Comparison of ENCODE assay signal across 21 cellular contexts in the genomic region with DNA sequence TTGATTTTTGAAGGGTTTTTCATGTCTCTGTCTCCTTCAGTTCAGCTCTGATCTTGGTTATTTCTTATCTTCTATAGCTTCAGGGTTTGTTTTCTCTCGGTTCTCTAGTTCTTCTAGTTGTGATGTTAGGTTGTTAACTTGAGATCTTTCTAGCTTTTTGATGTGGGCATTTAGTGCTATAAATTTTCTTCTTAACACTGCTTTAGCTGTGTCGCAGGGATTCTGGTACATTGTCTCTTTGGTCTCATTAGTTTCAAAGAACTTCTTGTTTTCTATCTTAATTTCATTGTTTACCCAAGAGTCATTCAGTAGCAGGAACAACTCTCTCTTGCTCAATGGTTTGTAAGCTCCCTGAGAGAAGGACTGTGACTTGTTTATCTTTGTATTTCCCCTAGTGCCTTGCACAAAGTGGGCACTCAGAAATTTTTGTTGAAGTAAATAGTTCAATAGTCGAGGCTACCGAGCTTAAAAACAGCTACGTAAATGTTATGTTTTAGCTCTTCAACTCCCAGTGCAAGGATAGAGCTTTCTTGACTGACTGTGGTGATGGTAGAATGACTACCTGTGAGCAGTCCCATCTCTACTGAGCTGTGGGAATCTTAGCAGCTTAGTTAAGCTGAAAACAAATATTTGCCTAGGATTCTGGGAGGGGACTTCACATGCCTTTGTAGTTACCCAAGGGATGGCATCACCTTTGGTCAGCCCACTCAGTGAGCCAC.
DNase-seq lines count a peak whose midpoint lies in the region; ATAC-seq, FAIRE-seq and TF ChIP-seq lines count a peak whose summit lies in the region.
"Had no signal": no experiment of that assay in that cellular context is flagged by ENCODE, and none has a peak within 500 bp of the region (broad histone marks: within the 10 kb centered on the region; RNA-seq: fewer than 3 reads in every experiment).

No MANE protein-coding gene starts in this region.

- H3K4me3 Mint-ChIP-seq in astrocyte (ENCODE audit: unreplicated experiment), result no peak overlapping the region
- no peak overlapping the region for H3K4me3 Mint-ChIP-seq in neural progenitor cell
- H3K4me3 Mint-ChIP-seq in activated CD8-positive, alpha-beta T cell treated with anti-CD3 and anti-CD28 coated beads, Interleukin-2, amount 10 ng/mL, durations not matched to agents 7 days and 5 days, result no peak overlapping the region
- H3K4me3 Mint-ChIP-seq: CD4-positive, alpha-beta memory T cell; IgD-negative memory B cell had no signal

- H3K4me1 ChIP-seq in astrocyte (ENCODE audit: insufficient read depth, low read length) (no peaks in the 10 kb centered on the region), neural progenitor cell (no peaks in the 10 kb centered on the region)
- H3K4me1 ChIP-seq: BLaER1 had no signal

- ATAC-seq in left lobe of liver (peak; percentile 45), HG02588 (IDR thresholded peaks at IDR 0.05; ENCODE audit: unreplicated experiment) (no peak)
- ATAC-seq in activated CD8-positive, alpha-beta T cell treated with anti-CD3 and anti-CD28 coated beads, Interleukin-2, amount 10 ng/mL, durations not matched to agents 7 days and 5 days, result no peak

- no peak overlapping the region for H3K4me3 ChIP-seq in astrocyte (ENCODE audit: insufficient read depth, low read depth, low read length)
- no peak overlapping the region for H3K4me3 ChIP-seq in neural progenitor cell
- H3K4me3 ChIP-seq: BLaER1 had no signal

- H3K4me1 Mint-ChIP-seq in astrocyte (ENCODE audit: low read depth, unreplicated experiment) (no peaks in the 10 kb centered on the region), neural progenitor cell (no peaks in the 10 kb centered on the region)
- H3K4me1 Mint-ChIP-seq in activated CD8-positive, alpha-beta T cell treated with anti-CD3 and anti-CD28 coated beads, Interleukin-2, amount 10 ng/mL, durations not matched to agents 7 days and 5 days (ENCODE audit: low read depth), result no peaks in the 10 kb centered on the region
- H3K4me1 Mint-ChIP-seq: CD4-positive, alpha-beta memory T cell; IgD-negative memory B cell had no signal

- H4K20me1 ChIP-seq in astrocyte (ENCODE audit: insufficient read depth, low read length) (no peaks in the 10 kb centered on the region), neural progenitor cell (ENCODE audit: low read depth) (no peaks in the 10 kb centered on the region)
- H4K20me1 ChIP-seq: BLaER1 had no signal

- H3K36me3 ChIP-seq in astrocyte (ENCODE audit: insufficient read depth, low read length) (no peaks in the 10 kb centered on the region), neural progenitor cell (no peaks in the 10 kb centered on the region)
- H3K36me3 ChIP-seq: BLaER1 had no signal

- H3K27me3 ChIP-seq in astrocyte (ENCODE audit: insufficient read depth, low read length) (no peaks in the 10 kb centered on the region), neural progenitor cell (no peaks in the 10 kb centered on the region)
- H3K27me3 ChIP-seq: BLaER1 had no signal

- H3K27ac ChIP-seq in astrocyte (ENCODE audit: low read depth, low read length) (no peak overlapping the region), neural progenitor cell (no peak overlapping the region)
- H3K27ac ChIP-seq: BLaER1 had no signal

- H3K79me2 ChIP-seq in astrocyte (ENCODE audit: insufficient read depth, low read length) (no peaks in the 10 kb centered on the region), neural progenitor cell (ENCODE audit: low read depth) (no peaks in the 10 kb centered on the region)

- H3K9me3 Mint-ChIP-seq in astrocyte (ENCODE audit: unreplicated experiment) (peaks cover 7% of the 10 kb centered on the region), neural progenitor cell (peaks cover 8% of the 10 kb centered on the region)
- H3K9me3 Mint-ChIP-seq in activated CD8-positive, alpha-beta T cell treated with anti-CD3 and anti-CD28 coated beads, Interleukin-2, amount 10 ng/mL, durations not matched to agents 7 days and 5 days (ENCODE audit: insufficient read depth), result no peaks in the 10 kb centered on the region

- H3K27ac Mint-ChIP-seq in astrocyte (ENCODE audit: unreplicated experiment) (peak overlapping the region; percentile 18), neural progenitor cell (no peak overlapping the region)
- no peak overlapping the region for H3K27ac Mint-ChIP-seq in activated CD8-positive, alpha-beta T cell treated with anti-CD3 and anti-CD28 coated beads, Interleukin-2, amount 10 ng/mL, durations not matched to agents 7 days and 5 days
- H3K27ac Mint-ChIP-seq: CD4-positive, alpha-beta memory T cell; IgD-negative memory B cell had no signal

- TF ChIP-seq CTCF in astrocyte (IDR thresholded peaks at IDR 0.05; ENCODE audit: insufficient read depth, low read depth, low read length) (no peak), neural progenitor cell (IDR thresholded peaks at IDR 0.05) (no peak)

- CTCF ChIA-PET in activated CD8-positive, alpha-beta T cell treated with anti-CD3 and anti-CD28 coated beads, Interleukin-2, amount 10 ng/mL, durations not matched to agents 7 days and 5 days (lab: Charles Lee), result no interaction called here

- H3K9me3 ChIP-seq in astrocyte (ENCODE audit: insufficient read depth, low read depth, low read length), result no peaks in the 10 kb centered on the region
- no peaks in the 10 kb centered on the region for H3K9me3 ChIP-seq in neural progenitor cell (ENCODE audit: low read depth)
- H3K9me3 ChIP-seq: SK-N-SH had no signal

- H3F3A ChIP-seq in neural progenitor cell (ENCODE audit: low read depth), result no peaks in the 10 kb centered on the region

- H3K4me2 ChIP-seq in astrocyte (ENCODE audit: low read length) (no peak overlapping the region), neural progenitor cell (no peak overlapping the region)
- H3K4me2 ChIP-seq: BLaER1, SK-N-SH had no signal

- POLR2A ChIA-PET in activated CD8-positive, alpha-beta T cell treated with anti-CD3 and anti-CD28 coated beads, Interleukin-2, amount 10 ng/mL, durations not matched to agents 7 days and 5 days (lab: Charles Lee), result no interaction called here

- DNase-seq in HuH-7 (ENCODE audit: low spot score) (peak; percentile 51), astrocyte (ENCODE audit: low read depth) (no peak), left lobe of liver (ENCODE audit: low spot score) (no peak), neural progenitor cell (ENCODE audit: low spot score) (no peak), putamen (ENCODE audit: low spot score) (no peak)
- DNase-seq in activated CD8-positive, alpha-beta T cell treated with anti-CD3 and anti-CD28 coated beads, Interleukin-2, amount 10 ng/mL, durations not matched to agents 7 days and 5 days, result no peak
- DNase-seq: Calu3; CD4-positive, alpha-beta memory T cell; DMS79; NCI-H1105; NCI-H1694; NCI-H2081 treated with DMSO at 0.1 percent for 48 hours; NCI-H510A; NCI-H82; OCI-M1; SHP77 treated with DMSO at 0.1 percent for 48 hours; SK-N-SH had no signal

- no peak overlapping the region for H2AFZ ChIP-seq in astrocyte (ENCODE audit: low read depth, low read length)
- H2AFZ ChIP-seq in neural progenitor cell (replicated peaks), result peak overlapping the region; percentile 37

- no peaks in the 10 kb centered on the region for H3K36me3 Mint-ChIP-seq in astrocyte (ENCODE audit: low read depth, unreplicated experiment)
- no peaks in the 10 kb centered on the region for H3K36me3 Mint-ChIP-seq in neural progenitor cell
- no peaks in the 10 kb centered on the region for H3K36me3 Mint-ChIP-seq in activated CD8-positive, alpha-beta T cell treated with anti-CD3 and anti-CD28 coated beads, Interleukin-2, amount 10 ng/mL, durations not matched to agents 7 days and 5 days (ENCODE audit: low read depth)
- H3K36me3 Mint-ChIP-seq: CD4-positive, alpha-beta memory T cell; IgD-negative memory B cell had no signal

- H3K27me3 Mint-ChIP-seq in astrocyte (ENCODE audit: low read depth, unreplicated experiment), result no peaks in the 10 kb centered on the region
- H3K27me3 Mint-ChIP-seq in neural progenitor cell (ENCODE audit: insufficient read depth, low read depth), result no peaks in the 10 kb centered on the region
- H3K27me3 Mint-ChIP-seq in activated CD8-positive, alpha-beta T cell treated with anti-CD3 and anti-CD28 coated beads, Interleukin-2, amount 10 ng/mL, durations not matched to agents 7 days and 5 days (ENCODE audit: low read depth), result peaks cover 11% of the 10 kb centered on the region
- H3K27me3 Mint-ChIP-seq: IgD-negative memory B cell had no signal

- no peak for FAIRE-seq in astrocyte (lab: Jason Lieb, UNC)
- FAIRE-seq: H1 had no signal

- H3K9ac ChIP-seq in astrocyte (ENCODE audit: low read length), result no peak overlapping the region
- no peak overlapping the region for H3K9ac ChIP-seq in neural progenitor cell
- H3K9ac ChIP-seq: BLaER1, SK-N-SH had no signal
